In genomic region chr2:168210898-168211570, GRCh38 we compare ENCODE assay signal across 8 cellular contexts. TPM values are rescaled to one million over a fixed set of nuclear protein-coding genes. Genes with fewer than 3 reads are reported as not detected.
DNase-seq lines count a peak whose midpoint lies in the region; ATAC-seq and TF ChIP-seq lines count a peak whose summit lies in the region.

No MANE protein-coding gene starts in this region.

- no peaks in the 10 kb centered on the region for H3K9me3 Mint-ChIP-seq in CD8-positive, alpha-beta memory T cell

- TF ChIP-seq POLR2A in Peyer's patch (IDR thresholded peaks at IDR 0.05) (no peak), esophagus muscularis mucosa (IDR thresholded peaks at IDR 0.05; ENCODE audit: low read depth) (no peak), gastrocnemius medialis (IDR thresholded peaks at IDR 0.05) (no peak)

- no peaks in the 10 kb centered on the region for H3K36me3 ChIP-seq in CD8-positive, alpha-beta memory T cell (ENCODE audit: insufficient read depth, low read length)
- H3K36me3 ChIP-seq in Peyer's patch (no peaks in the 10 kb centered on the region), esophagus muscularis mucosa (no peaks in the 10 kb centered on the region), gastrocnemius medialis (no peaks in the 10 kb centered on the region)

- TF ChIP-seq EP300 in esophagus muscularis mucosa (IDR thresholded peaks at IDR 0.05), result no peak

- no peak overlapping the region for H3K4me3 ChIP-seq in CD8-positive, alpha-beta memory T cell (ENCODE audit: low read length)
- H3K4me3 ChIP-seq in Peyer's patch, result peak overlapping the region in 2 of 4 donors; percentile 6 to 7
- peak overlapping the region; percentile 15 to 45 (median 32) for H3K4me3 ChIP-seq in esophagus muscularis mucosa
- H3K4me3 ChIP-seq in gastrocnemius medialis, result peak overlapping the region in 1 of 4 donors; percentile 20

- peak; percentile 37 for ATAC-seq in HG03060 (IDR thresholded peaks at IDR 0.05; ENCODE audit: low read depth, unreplicated experiment)
- peak; percentile 52 to 75 for ATAC-seq in gastrocnemius medialis
- ATAC-seq in HG03045 (IDR thresholded peaks at IDR 0.05; ENCODE audit: unreplicated experiment), result no peak
- no peak for ATAC-seq in GM21717 (IDR thresholded peaks at IDR 0.05; ENCODE audit: unreplicated experiment)

- no peaks in the 10 kb centered on the region for H3K27me3 ChIP-seq in CD8-positive, alpha-beta memory T cell (ENCODE audit: insufficient read depth, low read length, poor library complexity, severe bottlenecking)
- H3K27me3 ChIP-seq in Peyer's patch (no peaks in the 10 kb centered on the region), esophagus muscularis mucosa (no peaks in the 10 kb centered on the region), gastrocnemius medialis (no peaks in the 10 kb centered on the region)

- CTCF ChIA-PET in CD8-positive, alpha-beta memory T cell (lab: Charles Lee), result no interaction called here

- peaks cover 26% of the 10 kb centered on the region for H3K4me1 ChIP-seq in CD8-positive, alpha-beta memory T cell (ENCODE audit: insufficient read depth, low read length)
- H3K4me1 ChIP-seq in Peyer's patch (peaks cover 0 to 35% (median 5%) of the 10 kb centered on the region in 4 donors), esophagus muscularis mucosa (peaks cover 28 to 54% (median 44%) of the 10 kb centered on the region in 4 donors), gastrocnemius medialis (no peaks in the 10 kb centered on the region)

- peak overlapping the region in 6 of 8 donors; percentile 0 to 78 (median 40) for H3K27ac Mint-ChIP-seq in CD8-positive, alpha-beta memory T cell

- peak overlapping the region; percentile 16 to 86 (median 54) for H3K4me3 Mint-ChIP-seq in CD8-positive, alpha-beta memory T cell

- no peak overlapping the region for H3K27ac ChIP-seq in CD8-positive, alpha-beta memory T cell (ENCODE audit: low read depth, low read length)
- H3K27ac ChIP-seq in Peyer's patch, result peak overlapping the region in 3 of 4 donors; percentile 25 to 84 (median 55)
- peak overlapping the region; percentile 50 to 63 (median 60) for H3K27ac ChIP-seq in esophagus muscularis mucosa (replicated peaks in 1 of 4)
- H3K27ac ChIP-seq in gastrocnemius medialis, result no peak overlapping the region

- POLR2A ChIA-PET in CD8-positive, alpha-beta memory T cell (lab: Charles Lee), result no interaction called here

- peaks cover 58 to 84% (median 74%) of the 10 kb centered on the region in 3 donors for H3K4me1 Mint-ChIP-seq in CD8-positive, alpha-beta memory T cell

- WGBS in esophagus muscularis mucosa, result 28% methylated on average over 3 of the region's 3 CpGs

- H3K9me3 ChIP-seq in CD8-positive, alpha-beta memory T cell (ENCODE audit: low read length), result no peaks in the 10 kb centered on the region
- H3K9me3 ChIP-seq in Peyer's patch (no peaks in the 10 kb centered on the region), esophagus muscularis mucosa (no peaks in the 10 kb centered on the region), gastrocnemius medialis (no peaks in the 10 kb centered on the region)

- no peak for DNase-seq in CD8-positive, alpha-beta memory T cell
- DNase-seq in Peyer's patch (no peak), esophagus muscularis mucosa (ENCODE audit: extremely low spot score) (no peak), gastrocnemius medialis (no peak), NCI-H146 treated with DMSO at 0.1 percent for 48 hours (lab: John Stamatoyannopoulos, UW; ENCODE audit: unreplicated experiment) (no peak)

- TF ChIP-seq CTCF in Peyer's patch (IDR thresholded peaks at IDR 0.05) (no peak), esophagus muscularis mucosa (IDR thresholded peaks at IDR 0.05) (no peak), gastrocnemius medialis (IDR thresholded peaks at IDR 0.05 in 4 of 5, conservative IDR thresholded peaks at IDR 0.05 in 1 of 5) (no peak)

- no peaks in the 10 kb centered on the region for H3K27me3 Mint-ChIP-seq in CD8-positive, alpha-beta memory T cell

- intact Hi-C loops in esophagus muscularis mucosa (cut with DNase I), result no loop called here
- intact Hi-C loops in gastrocnemius medialis (cut with DNase I; ENCODE audit: low total_unique reads), result no loop called here

- H3K36me3 Mint-ChIP-seq in CD8-positive, alpha-beta memory T cell, result peaks cover 0 to 8% (median 7%) of the 10 kb centered on the region in 3 donors

- in situ Hi-C loops in gastrocnemius medialis (cut with MboI; ENCODE audit: low sequenced_read_pairs in 4 of 4), result no loop called here

RNA-seq across cellular contexts. Expression of gene STK39, which starts 36.4 kb away (rescaled TPM):
- total RNA-seq in CD8-positive, alpha-beta memory T cell, result 10 to 100 TPM; 25.7 to 28.3 TPM
- polyA plus RNA-seq in CD8-positive, alpha-beta memory T cell, result 11.2 TPM
- 10 to 100 TPM; 39.6 to 55.9 (median 51.0) TPM for total RNA-seq in Peyer's patch
- 10 to 100 TPM; 32.5 to 49.1 (median 41.5) TPM for total RNA-seq in esophagus muscularis mucosa
- total RNA-seq in gastrocnemius medialis, result 1 to 10 TPM in 3 of 4 donors, under 1 TPM in 1; 0.66 to 2.9 (median 1.9) TPM

Comparison
In these comparisons a context has a peak if more than half of its experiments do, and no peak if none do; other contexts are left out.
1. H3K27ac ChIP-seq: peak in Peyer's patch (3 of 4) and esophagus muscularis mucosa (4 of 4); none in CD8-positive, alpha-beta memory T cell (single experiment) and gastrocnemius medialis (0 of 4).
2. ATAC-seq: peak in HG03060 (single experiment) and gastrocnemius medialis (2 of 2); none in HG03045 (single experiment) and GM21717 (single experiment).
3. RNA of gene STK39, which starts 36.4 kb away (total RNA-seq): 39.6 to 55.9 TPM in Peyer's patch, 32.5 to 49.1 TPM in esophagus muscularis mucosa and 25.7 to 28.3 TPM in CD8-positive, alpha-beta memory T cell; 0.66 to 2.9 TPM in gastrocnemius medialis; every median in the first group is over 4 times any median in the second.